Comparison of ENCODE assay signal across 7 cellular contexts in genomic region chr11:64874308-64874707, GRCh38. TPM values are rescaled to one million over a fixed set of nuclear protein-coding genes. Genes with fewer than 3 reads are reported as not detected.
DNase-seq lines count a peak whose midpoint lies in the region; ATAC-seq, FAIRE-seq and TF ChIP-seq lines count a peak whose summit lies in the region.
"Had no signal": no experiment of that assay in that cellular context is flagged by ENCODE, and none has a peak within 500 bp of the region (broad histone marks: within the 10 kb centered on the region; RNA-seq: fewer than 3 reads in every experiment).

No MANE protein-coding gene starts in this region.

- H3K27ac ChIP-seq in RWPE2 (ENCODE audit: poor library complexity, severe bottlenecking) (peak overlapping the region; percentile 99), dorsolateral prefrontal cortex (peak overlapping the region; percentile 44 to 97 (median 90)), smooth muscle cell (ENCODE audit: low read depth) (peak overlapping the region; percentile 17)

- H3K27me3 ChIP-seq in RWPE2 (ENCODE audit: insufficient read depth, poor library complexity, severe bottlenecking) (no peaks in the 10 kb centered on the region), dorsolateral prefrontal cortex (no peaks in the 10 kb centered on the region), smooth muscle cell (ENCODE audit: low read depth) (no peaks in the 10 kb centered on the region)

- no peak for DNase-seq in RWPE2 (ENCODE audit: low spot score)
- DNase-seq in dorsolateral prefrontal cortex: peak in 3 of 10 donors; percentile 55 to 62 (median 58)
- DNase-seq in smooth muscle cell (lab: John Stamatoyannopoulos, UW; ENCODE audit: unreplicated experiment): no peak
- DNase-seq in urothelium cell line (ENCODE audit: low spot score): no peak
- DNase-seq in germinal center (ENCODE audit: low spot score): no peak
- no peak for DNase-seq in NCI-H1092 (lab: John Stamatoyannopoulos, UW)
- DNase-seq: OCI-M1 had no signal

- H3F3A ChIP-seq in smooth muscle cell (ENCODE audit: low read depth): peaks cover 20% of the 10 kb centered on the region

- H3K4me2 ChIP-seq in smooth muscle cell: peak overlapping the region; percentile 29

- intact Hi-C loops in dorsolateral prefrontal cortex (cut with DNase I): no loop called here

- FAIRE-seq in urothelium cell line (lab: Jason Lieb, UNC): no peak

- H3K4me3 ChIP-seq in RWPE2 (ENCODE audit: severe bottlenecking): no peak overlapping the region
- H3K4me3 ChIP-seq in dorsolateral prefrontal cortex: peak overlapping the region in 45 of 59 donors; percentile 2 to 99 (median 74)
- H3K4me3 ChIP-seq in smooth muscle cell: no peak overlapping the region

- H3K79me2 ChIP-seq in smooth muscle cell (ENCODE audit: low read depth): peaks cover 80% of the 10 kb centered on the region

- no peak overlapping the region for H2AFZ ChIP-seq in smooth muscle cell (ENCODE audit: low read depth)

- no peak for ATAC-seq in RWPE2 (ENCODE audit: low read depth)

- TF ChIP-seq CTCF in RWPE2 (IDR thresholded peaks at IDR 0.05; ENCODE audit: poor library complexity, severe bottlenecking) (no peak), dorsolateral prefrontal cortex (IDR thresholded peaks at IDR 0.05 in 54 of 56, conservative IDR thresholded peaks at IDR 0.05 in 2 of 56; ENCODE audit: low read depth in 1 of 56, partially characterized antibody in 56 of 56) (peak in 1 of 56 donors; percentile 12), smooth muscle cell (IDR thresholded peaks at IDR 0.05; ENCODE audit: borderline replicate concordance, insufficient read depth, poor library complexity, severe bottlenecking) (no peak)

- H3K36me3 ChIP-seq in RWPE2 (ENCODE audit: low read depth): peaks cover 70% of the 10 kb centered on the region
- no peaks in the 10 kb centered on the region for H3K36me3 ChIP-seq in smooth muscle cell (ENCODE audit: low read depth)

- peaks cover 80% of the 10 kb centered on the region for H4K20me1 ChIP-seq in smooth muscle cell (ENCODE audit: low read depth)

- H3K9me3 ChIP-seq in RWPE2 (ENCODE audit: severe bottlenecking): no peaks in the 10 kb centered on the region
- H3K9me3 ChIP-seq in smooth muscle cell (replicated peaks; ENCODE audit: low read depth): no peaks in the 10 kb centered on the region

- H3K9ac ChIP-seq in smooth muscle cell (ENCODE audit: low read depth): no peak overlapping the region

- H3K4me1 ChIP-seq in RWPE2 (ENCODE audit: insufficient read depth, poor library complexity, severe bottlenecking): peaks cover 28% of the 10 kb centered on the region
- peaks cover 29% of the 10 kb centered on the region for H3K4me1 ChIP-seq in smooth muscle cell (ENCODE audit: low read depth)

- WGBS in smooth muscle cell (ENCODE audit: low lambda C conversion rate): 45% methylated on average over 13 of the region's 13 CpGs

RNA-seq across cellular contexts. Expression of gene EHD1, which starts 4.1 kb away (rescaled TPM):
- 10 to 100 TPM; 25.6 to 70.9 (median 43.6) TPM for total RNA-seq in dorsolateral prefrontal cortex
- 30.9 and 59.8 TPM in 2 replicates for total RNA-seq in smooth muscle cell
- polyA plus RNA-seq in smooth muscle cell: 42.8 and 46.7 TPM in 2 replicates

RNA-seq across cellular contexts. Expression of gene CDC42BPG, which starts 29.9 kb away (rescaled TPM):
- total RNA-seq in dorsolateral prefrontal cortex (1 to 10 TPM in 5 of 120 experiments, under 1 TPM in 70, not detected in 45; 0.07 to 1.6 (median 0.15) TPM), smooth muscle cell (3.0 and 4.7 TPM in 2 replicates)
- polyA plus RNA-seq in smooth muscle cell: 1.7 and 5.9 TPM in 2 replicates

RNA-seq across cellular contexts. Expression of gene ATG2A, which starts 42.7 kb away (rescaled TPM):
- total RNA-seq in dorsolateral prefrontal cortex: 10 to 100 TPM; 21.4 to 47.9 (median 34.8) TPM
- 4.8 and 4.9 TPM in 2 replicates for total RNA-seq in smooth muscle cell
- 6.2 and 8.6 TPM in 2 replicates for polyA plus RNA-seq in smooth muscle cell

RNA-seq across cellular contexts. Expression of gene PPP2R5B, which starts 50.2 kb away (rescaled TPM):
- total RNA-seq in dorsolateral prefrontal cortex: 100 to 1,000 TPM in 10 of 120 experiments, 10 to 100 TPM in 110; 64.5 to 119 (median 85.0) TPM
- total RNA-seq in smooth muscle cell: 14.9 and 20.7 TPM in 2 replicates
- polyA plus RNA-seq in smooth muscle cell: 32.7 and 36.6 TPM in 2 replicates

Comparison
In these comparisons a context has a peak if more than half of its experiments do, and no peak if none do; other contexts are left out.
1. H3K27ac ChIP-seq: peak in every context shown above with its lines; median percentile 99 in RWPE2; 90 in dorsolateral prefrontal cortex; 17 in smooth muscle cell.
2. H3K4me3 ChIP-seq: peak in dorsolateral prefrontal cortex (45 of 59); none in RWPE2 (single experiment) and smooth muscle cell (single experiment).